21 cellular contexts compared by ENCODE assay signal in the genomic region with DNA sequence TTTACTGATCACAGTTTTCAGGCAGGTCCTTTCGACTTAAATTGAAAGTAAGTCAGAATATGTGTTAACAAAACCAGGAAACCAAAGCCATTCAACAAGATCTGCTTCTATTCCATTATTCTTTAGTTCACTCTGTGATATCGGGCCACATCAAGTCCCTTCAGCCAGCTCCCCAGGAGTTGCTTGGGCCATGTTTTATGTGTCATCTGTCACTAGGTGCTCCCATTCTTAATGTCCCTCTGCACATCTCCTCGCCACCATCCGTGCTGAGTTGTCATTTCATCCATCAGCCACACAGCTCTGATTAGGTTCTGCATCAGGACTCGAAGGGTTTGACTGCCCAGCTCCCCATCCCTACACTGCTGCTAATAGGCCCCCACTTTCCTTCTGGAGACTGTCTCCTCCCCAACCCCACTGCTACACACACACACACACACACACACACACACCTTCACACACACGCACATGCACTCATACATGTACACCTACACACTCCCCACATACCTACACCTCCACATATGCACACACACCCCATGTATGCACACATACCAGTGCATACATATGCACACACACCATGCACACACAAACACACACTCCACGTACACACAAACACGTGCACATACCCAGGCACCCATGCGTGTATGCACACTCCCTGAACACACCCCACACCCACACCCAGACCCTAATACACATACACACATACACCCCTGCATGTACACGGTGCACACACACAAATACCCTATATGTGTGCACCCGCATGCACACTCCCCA.
DNase-seq lines count a peak whose midpoint lies in the region; ATAC-seq, FAIRE-seq and TF ChIP-seq lines count a peak whose summit lies in the region.
"Had no signal": no experiment of that assay in that cellular context is flagged by ENCODE, and none has a peak within 500 bp of the region (broad histone marks: within the 10 kb centered on the region; RNA-seq: fewer than 3 reads in every experiment).

No MANE protein-coding gene starts in this region.

- H3K18ac ChIP-seq in mesenchymal stem cell (ENCODE audit: low read depth in 1 of 2, low read length in 2 of 2) = no peak overlapping the region
- H3K18ac ChIP-seq in trophoblast cell (ENCODE audit: low read length) = no peak overlapping the region

- no peaks in the 10 kb centered on the region for H3F3A ChIP-seq in neural progenitor cell (ENCODE audit: low read depth)

- ATAC-seq in K562 = no peak
- ATAC-seq: CD8-positive, alpha-beta T cell; GM12878; GM23338; HCT116 had no signal

- H2BK120ac ChIP-seq in mesenchymal stem cell (ENCODE audit: low read depth, low read length) (no peak overlapping the region), trophoblast cell (ENCODE audit: insufficient read depth, low read length, poor library complexity) (no peak overlapping the region)

- no peak for TF ChIP-seq POLR2A in K562 (conservative IDR thresholded peaks at IDR 0.05)

- no peak overlapping the region for H2AFZ ChIP-seq in K562 (ENCODE audit: low read depth, low read length)
- H2AFZ ChIP-seq in mesenchymal stem cell (ENCODE audit: low read depth, low read length) = no peak overlapping the region
- no peak overlapping the region for H2AFZ ChIP-seq in neural progenitor cell (replicated peaks)
- H2AFZ ChIP-seq in trophoblast cell (ENCODE audit: insufficient read depth, low read length, poor library complexity) = no peak overlapping the region
- H2AFZ ChIP-seq: GM23338 had no signal

- no peak overlapping the region for H3K23ac ChIP-seq in mesenchymal stem cell (ENCODE audit: low read length in 2 of 2)
- H3K23ac ChIP-seq in trophoblast cell (ENCODE audit: low read length) = no peak overlapping the region

- intact Hi-C loops in K562 (cut with micrococcal nuclease) = no loop called here

- in situ Hi-C loops in K562 (cut with MboI) = no loop called here

- no peak overlapping the region for H4K8ac ChIP-seq in mesenchymal stem cell (ENCODE audit: low read length)
- no peak overlapping the region for H4K8ac ChIP-seq in trophoblast cell (ENCODE audit: low read depth, low read length)

- peaks cover 2 to 21% of the 10 kb centered on the region in 2 experiments; a peak in 3 of 5 replicates for H3K27me3 ChIP-seq in K562 (ENCODE audit: control insufficient read depth in 2 of 2, insufficient read depth in 2 of 2, low read length in 2 of 2)
- H3K27me3 ChIP-seq in mesenchymal stem cell (ENCODE audit: control insufficient read depth in 1 of 2, insufficient read depth in 1 of 2, low read length in 2 of 2) = no peaks in the 10 kb centered on the region
- no peaks in the 10 kb centered on the region for H3K27me3 ChIP-seq in neural progenitor cell
- no peaks in the 10 kb centered on the region for H3K27me3 ChIP-seq in trophoblast cell (ENCODE audit: insufficient read depth, low read length)
- H3K27me3 ChIP-seq: BLaER1 treated with 17β-estradiol and CSF1 and Interleukin-3, amounts not matched to agents 10 nM and 100 nM had no signal

- H3K9me3 ChIP-seq in HEK293 (ENCODE audit: control insufficient read depth, insufficient read depth, low read depth, low read length) = no peaks in the 10 kb centered on the region
- H3K9me3 ChIP-seq in K562 (replicated peaks; ENCODE audit: control insufficient read depth, insufficient read depth, low read depth, low read length) = no peaks in the 10 kb centered on the region
- H3K9me3 ChIP-seq in mesenchymal stem cell (ENCODE audit: control insufficient read depth, low read length) = no peaks in the 10 kb centered on the region
- H3K9me3 ChIP-seq in neural progenitor cell (ENCODE audit: low read depth) = no peaks in the 10 kb centered on the region
- H3K9me3 ChIP-seq in trophoblast cell (ENCODE audit: insufficient read depth, low read depth, low read length) = peaks cover 3% of the 10 kb centered on the region
- H3K9me3 ChIP-seq: BLaER1 treated with 17β-estradiol and CSF1 and Interleukin-3, amounts not matched to agents 10 nM and 100 nM had no signal

- no peak for TF ChIP-seq EP300 in K562 (IDR thresholded peaks at IDR 0.05; ENCODE audit: low read length)

- no peak for TF ChIP-seq RAD21 in K562 (CRISPR knock-in tag; conservative IDR thresholded peaks at IDR 0.05 in 1 of 2, IDR thresholded peaks at IDR 0.05 in 1 of 2)

- no peaks in the 10 kb centered on the region for H3K9me1 ChIP-seq in K562 (ENCODE audit: control insufficient read depth, insufficient read depth, low read length)

- H3K4me3 Mint-ChIP-seq in neural progenitor cell = no peak overlapping the region
- no peak overlapping the region for H3K4me3 Mint-ChIP-seq in activated CD4-positive, alpha-beta T cell treated with anti-CD3 and anti-CD28 coated beads, Interleukin-2, amount 10 ng/mL, durations not matched to agents 7 days and 5 days
- H3K4me3 Mint-ChIP-seq: B cell; CD8-positive, alpha-beta T cell; GM23338 had no signal

- no peak for FAIRE-seq in K562 (lab: Jason Lieb, UNC)
- FAIRE-seq: GM12878, GM19239 had no signal

- peak overlapping the region; percentile 57 for H3K27ac Mint-ChIP-seq in neural progenitor cell
- H3K27ac Mint-ChIP-seq in activated CD4-positive, alpha-beta T cell treated with anti-CD3 and anti-CD28 coated beads, Interleukin-2, amount 10 ng/mL, durations not matched to agents 7 days and 5 days = no peak overlapping the region
- H3K27ac Mint-ChIP-seq: B cell; CD8-positive, alpha-beta T cell; GM23338 had no signal

- peak overlapping the region; percentile 18 for H4K91ac ChIP-seq in mesenchymal stem cell (ENCODE audit: low read length)
- H4K91ac ChIP-seq in trophoblast cell (ENCODE audit: low read depth, low read length) = no peak overlapping the region

- peaks cover 2% of the 10 kb centered on the region for H3K27me3 Mint-ChIP-seq in neural progenitor cell (ENCODE audit: insufficient read depth, low read depth)
- no peaks in the 10 kb centered on the region for H3K27me3 Mint-ChIP-seq in activated CD4-positive, alpha-beta T cell treated with anti-CD3 and anti-CD28 coated beads, Interleukin-2, amount 10 ng/mL, durations not matched to agents 7 days and 5 days
- H3K27me3 Mint-ChIP-seq: B cell had no signal

- DNase-seq in K562 (ENCODE audit: extremely low read depth in 1 of 4, low spot score in 3 of 4) = no peak
- no peak for DNase-seq in mesenchymal stem cell
- no peak for DNase-seq in neural progenitor cell (ENCODE audit: low spot score)
- no peak for DNase-seq in activated CD4-positive, alpha-beta T cell treated with anti-CD3 and anti-CD28 coated beads, Interleukin-2, amount 10 ng/mL, durations not matched to agents 7 days and 5 days
- no peak for DNase-seq in NCI-H2227 treated with DMSO at 0.1 percent for 48 hours (lab: John Stamatoyannopoulos, UW)
- no peak for DNase-seq in COLO668 (lab: John Stamatoyannopoulos, UW; ENCODE audit: unreplicated experiment)
- DNase-seq in trophoblast cell = no peak
- DNase-seq: CD8-positive, alpha-beta T cell; COR-L47; DMS 273 treated with DMSO at 0.1 percent for 48 hours; DMS53; DND-41; EL; H7 had no signal

- no peaks in the 10 kb centered on the region for H3K36me3 Mint-ChIP-seq in neural progenitor cell
- no peaks in the 10 kb centered on the region for H3K36me3 Mint-ChIP-seq in activated CD4-positive, alpha-beta T cell treated with anti-CD3 and anti-CD28 coated beads, Interleukin-2, amount 10 ng/mL, durations not matched to agents 7 days and 5 days (ENCODE audit: low read depth)
- H3K36me3 Mint-ChIP-seq: CD8-positive, alpha-beta T cell had no signal

- H3K36me3 ChIP-seq in HEK293 (ENCODE audit: control insufficient read depth in 2 of 2, insufficient read depth in 1 of 2, low read length in 2 of 2) (no peaks in the 10 kb centered on the region), K562 (ENCODE audit: control insufficient read depth, insufficient read depth, low read length) (no peaks in the 10 kb centered on the region), mesenchymal stem cell (ENCODE audit: control insufficient read depth in 1 of 2, insufficient read depth in 2 of 2, low read depth in 1 of 2, low read length in 2 of 2) (peaks cover 0 to 5% of the 10 kb centered on the region in 2 experiments), neural progenitor cell (no peaks in the 10 kb centered on the region), trophoblast cell (ENCODE audit: control insufficient read depth in 1 of 2, insufficient read depth in 2 of 2, low read length in 2 of 2) (no peaks in the 10 kb centered on the region)
- H3K36me3 ChIP-seq: BLaER1 treated with 17β-estradiol and CSF1 and Interleukin-3, amounts not matched to agents 10 nM and 100 nM had no signal

- no peaks in the 10 kb centered on the region for H3K4me1 ChIP-seq in HEK293 (ENCODE audit: control insufficient read depth, insufficient read depth, low read length)
- H3K4me1 ChIP-seq in K562 (replicated peaks in 1 of 2; ENCODE audit: control insufficient read depth in 2 of 2, insufficient read depth in 2 of 2, low read length in 2 of 2) = no peaks in the 10 kb centered on the region
- peaks cover 3% of the 10 kb centered on the region for H3K4me1 ChIP-seq in mesenchymal stem cell (ENCODE audit: control insufficient read depth, insufficient read depth, low read depth, low read length)
- H3K4me1 ChIP-seq in neural progenitor cell = no peaks in the 10 kb centered on the region
- H3K4me1 ChIP-seq in trophoblast cell (ENCODE audit: control insufficient read depth in 1 of 2, insufficient read depth in 2 of 2, low read length in 2 of 2) = no peaks in the 10 kb centered on the region
- H3K4me1 ChIP-seq: BLaER1 treated with 17β-estradiol and CSF1 and Interleukin-3, amounts not matched to agents 10 nM and 100 nM had no signal

- no TSS peak for BruUV-seq in K562 (replicated peaks; lab: Mats Ljungman, UMichigan)

- WGBS in K562 (ENCODE audit: insufficient coverage, low coverage, missing lambda C conversion rate) = under 1% methylated on average over 11 of the region's 11 CpGs
- WGBS in mesenchymal stem cell = 89% methylated on average over 11 of the region's 11 CpGs
- WGBS in trophoblast cell (ENCODE audit: extremely low coverage, insufficient coverage, insufficient read length) = no CpG with 5 or more reads among the region's 11 CpGs

- H2BK5ac ChIP-seq in mesenchymal stem cell (ENCODE audit: low read depth, low read length, poor library complexity, severe bottlenecking) (no peak overlapping the region), trophoblast cell (ENCODE audit: low read depth, low read length, poor library complexity) (no peak overlapping the region)

- CTCF ChIA-PET in HEK293 (lab: Yijun Ruan, JAX) = no interaction called here
- CTCF ChIA-PET in K562 (lab: Yijun Ruan, JAX; ENCODE audit: low intra/inter-chr PET ratio) = no interaction called here
- CTCF ChIA-PET in activated CD4-positive, alpha-beta T cell treated with anti-CD3 and anti-CD28 coated beads, Interleukin-2, amount 10 ng/mL, durations not matched to agents 7 days and 5 days (lab: Charles Lee) = no interaction called here

- peak overlapping the region in 1 of 2 experiments; percentile 72 for H3K14ac ChIP-seq in mesenchymal stem cell (ENCODE audit: low read length in 2 of 2)
- H3K14ac ChIP-seq in trophoblast cell (ENCODE audit: low read length) = no peak overlapping the region

- no peaks in the 10 kb centered on the region for H3K4me1 Mint-ChIP-seq in neural progenitor cell
- H3K4me1 Mint-ChIP-seq in activated CD4-positive, alpha-beta T cell treated with anti-CD3 and anti-CD28 coated beads, Interleukin-2, amount 10 ng/mL, durations not matched to agents 7 days and 5 days = no peaks in the 10 kb centered on the region
- H3K4me1 Mint-ChIP-seq: B cell, GM23338 had no signal

- POLR2A ChIA-PET in HEK293 (lab: Yijun Ruan, JAX) (interaction anchor here (0.5 kb wide), 1 partner anchor 718 kb away, joined by 3 read pairs; no protein-coding TSS in a partner anchor), K562 (lab: Yijun Ruan, JAX) (interaction anchor here (1.0 kb wide), 1 partner anchor 279 kb away, joined by 3 read pairs; no protein-coding TSS in a partner anchor)
- POLR2A ChIA-PET in activated CD4-positive, alpha-beta T cell treated with anti-CD3 and anti-CD28 coated beads, Interleukin-2, amount 10 ng/mL, durations not matched to agents 7 days and 5 days (lab: Charles Lee) = no interaction called here

- H2AK5ac ChIP-seq in mesenchymal stem cell (ENCODE audit: low read length, severe bottlenecking) (no peak overlapping the region), trophoblast cell (ENCODE audit: low read length) (no peak overlapping the region)

- no peak overlapping the region for H4K12ac ChIP-seq in trophoblast cell (ENCODE audit: low read depth, low read length)

- H2BK12ac ChIP-seq in mesenchymal stem cell (ENCODE audit: low read length in 2 of 2) (no peak overlapping the region), trophoblast cell (ENCODE audit: low read length) (no peak overlapping the region)

- no peak overlapping the region for H2BK15ac ChIP-seq in mesenchymal stem cell (ENCODE audit: low read depth, poor library complexity, severe bottlenecking)

- no peak overlapping the region for H3K4ac ChIP-seq in mesenchymal stem cell (ENCODE audit: low read depth in 1 of 2, low read length in 2 of 2)
- H3K4ac ChIP-seq in trophoblast cell (ENCODE audit: low read depth, low read length) = no peak overlapping the region

- no peak overlapping the region for H3K9ac ChIP-seq in K562 (ENCODE audit: insufficient read depth in 1 of 2, low read depth in 2 of 2, low read length in 2 of 2)
- H3K9ac ChIP-seq in mesenchymal stem cell (ENCODE audit: low read length) = no peak overlapping the region
- H3K9ac ChIP-seq in neural progenitor cell = no peak overlapping the region
- H3K9ac ChIP-seq in trophoblast cell (ENCODE audit: low read length) = no peak overlapping the region
- H3K9ac ChIP-seq: BLaER1 treated with 17β-estradiol and CSF1 and Interleukin-3, amounts not matched to agents 10 nM and 100 nM had no signal

- H3K9me3 Mint-ChIP-seq in neural progenitor cell = peaks cover 10% of the 10 kb centered on the region
- H3K9me3 Mint-ChIP-seq in activated CD4-positive, alpha-beta T cell treated with anti-CD3 and anti-CD28 coated beads, Interleukin-2, amount 10 ng/mL, durations not matched to agents 7 days and 5 days = peaks cover 6% of the 10 kb centered on the region

- H3K4me3 ChIP-seq in HEK293 (ENCODE audit: low read depth, low read length) (no peak overlapping the region), K562 (no peak overlapping the region), mesenchymal stem cell (ENCODE audit: insufficient read depth in 1 of 2, low read depth in 1 of 2, low read length in 2 of 2) (no peak overlapping the region), neural progenitor cell (no peak overlapping the region), trophoblast cell (ENCODE audit: low read depth, low read length) (no peak overlapping the region)
- H3K4me3 ChIP-seq: BLaER1 treated with 17β-estradiol and CSF1 and Interleukin-3, amounts not matched to agents 10 nM and 100 nM; GM12878; GM23338 had no signal

- H3K27ac ChIP-seq in HEK293 (ENCODE audit: extremely low read depth, low read depth, low read length) (no peak overlapping the region), K562 (ENCODE audit: extremely low read depth, low read depth, low read length) (no peak overlapping the region), mesenchymal stem cell (ENCODE audit: low read length, poor library complexity, severe bottlenecking) (no peak overlapping the region), neural progenitor cell (no peak overlapping the region), trophoblast cell (ENCODE audit: low read depth, low read length) (no peak overlapping the region)
- H3K27ac ChIP-seq: BLaER1 treated with 17β-estradiol and CSF1 and Interleukin-3, amounts not matched to agents 10 nM and 100 nM had no signal

- no peak overlapping the region for H3K4me2 ChIP-seq in K562 (ENCODE audit: insufficient read depth, low read length)
- H3K4me2 ChIP-seq in mesenchymal stem cell (ENCODE audit: low read length, poor library complexity, severe bottlenecking) = no peak overlapping the region
- no peak overlapping the region for H3K4me2 ChIP-seq in neural progenitor cell
- H3K4me2 ChIP-seq in trophoblast cell (ENCODE audit: low read length) = no peak overlapping the region
- H3K4me2 ChIP-seq: BLaER1 treated with 17β-estradiol and CSF1 and Interleukin-3, amounts not matched to agents 10 nM and 100 nM; GM23338 had no signal

- no peaks in the 10 kb centered on the region for H3K79me2 ChIP-seq in K562 (ENCODE audit: control insufficient read depth, insufficient read depth, low read length)
- H3K79me2 ChIP-seq in neural progenitor cell (ENCODE audit: low read depth) = no peaks in the 10 kb centered on the region
- no peaks in the 10 kb centered on the region for H3K79me2 ChIP-seq in trophoblast cell (ENCODE audit: control insufficient read depth, insufficient read depth, low read length, poor library complexity)

- TF ChIP-seq CTCF in HEK293 (tag by site-specific recombination; IDR thresholded peaks at IDR 0.05) (no peak), K562 (IDR thresholded peaks at IDR 0.05 in 2 of 3, conservative IDR thresholded peaks at IDR 0.05 in 1 of 3; ENCODE audit: insufficient read depth in 2 of 3, low read depth in 1 of 3, low read length in 3 of 3) (no peak), neural progenitor cell (IDR thresholded peaks at IDR 0.05) (no peak)

- H4K20me1 ChIP-seq in K562 (replicated peaks; ENCODE audit: control insufficient read depth, insufficient read depth, low read length) (no peaks in the 10 kb centered on the region), neural progenitor cell (ENCODE audit: low read depth) (no peaks in the 10 kb centered on the region)
- H4K20me1 ChIP-seq: BLaER1 treated with 17β-estradiol and CSF1 and Interleukin-3, amounts not matched to agents 10 nM and 100 nM had no signal

- H3K79me1 ChIP-seq in mesenchymal stem cell (replicated peaks; ENCODE audit: low read length, poor library complexity, severe bottlenecking) (no peaks in the 10 kb centered on the region), trophoblast cell (ENCODE audit: low read length) (no peaks in the 10 kb centered on the region)
